In the genomic region with DNA sequence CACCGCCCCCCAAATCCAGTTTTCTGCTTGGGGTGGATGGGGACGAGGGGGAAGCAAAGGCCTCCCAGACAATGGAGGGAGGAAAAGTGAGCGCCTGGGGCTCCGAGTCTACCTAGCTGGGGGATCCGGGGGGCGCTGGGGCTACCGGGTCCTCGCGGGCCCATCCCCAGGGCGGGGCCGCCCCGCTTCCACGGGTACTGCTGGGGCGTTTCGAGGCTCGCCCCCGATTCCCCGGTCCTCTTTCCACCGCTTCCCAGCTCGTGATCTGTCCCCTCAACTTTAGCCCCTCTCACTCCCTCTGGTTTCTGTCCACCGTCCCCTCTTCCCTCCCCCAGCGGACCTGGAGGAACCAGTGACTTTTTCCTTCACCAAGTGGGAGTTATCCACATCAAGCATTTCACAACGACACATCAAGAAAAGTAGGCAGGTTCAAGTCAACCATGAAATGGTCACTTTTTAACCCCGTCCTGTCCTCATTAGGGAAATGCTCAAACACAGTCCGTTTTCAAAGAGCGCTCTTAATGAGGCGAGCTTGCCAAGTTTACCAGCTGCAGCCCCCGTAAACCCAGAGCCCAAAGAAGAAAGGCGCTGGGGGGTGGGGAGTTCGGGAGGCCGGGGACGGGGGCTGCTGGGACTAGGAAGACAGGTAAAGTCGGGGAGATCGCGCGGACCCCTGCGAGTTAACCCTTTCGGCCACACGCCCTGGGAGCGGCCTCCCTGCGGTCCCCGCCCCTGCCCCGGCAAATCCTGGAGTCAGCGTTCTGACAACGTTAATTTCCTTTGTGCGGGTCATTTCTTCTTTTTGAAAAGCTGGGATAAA, we compare ENCODE assay signal across 8 cellular contexts. TPM values are rescaled to one million over a fixed set of nuclear protein-coding genes. Genes with fewer than 3 reads are reported as not detected.
A peak's percentile ranks its signal among the peaks of the same experiment; 100 is the strongest.
DNase-seq lines count a peak whose midpoint lies in the region; ATAC-seq and TF ChIP-seq lines count a peak whose summit lies in the region.

No MANE protein-coding gene starts in this region.

- TF ChIP-seq POLR2A in erythroblast (IDR thresholded peaks at IDR 0.05; ENCODE audit: low read length) = no peak

- peaks cover 14% of the 10 kb centered on the region for H3K4me1 ChIP-seq in SJSA1 (replicated peaks)
- H3K4me1 ChIP-seq in muscle layer of colon (ENCODE audit: insufficient read depth, low read length) = peaks cover 42% of the 10 kb centered on the region

- H3K27me3 Mint-ChIP-seq in activated CD4-positive, alpha-beta T cell treated with anti-CD3 and anti-CD28 coated beads, Interleukin-2, amount 10 ng/mL, durations not matched to agents 7 days and 5 days = peaks cover 69% of the 10 kb centered on the region

- H3K9me3 ChIP-seq in SJSA1 (replicated peaks) (no peaks in the 10 kb centered on the region), muscle layer of colon (ENCODE audit: low read length) (no peaks in the 10 kb centered on the region)

- H3K27ac Mint-ChIP-seq in activated CD4-positive, alpha-beta T cell treated with anti-CD3 and anti-CD28 coated beads, Interleukin-2, amount 10 ng/mL, durations not matched to agents 7 days and 5 days = no peak overlapping the region

- H3K36me3 ChIP-seq in SJSA1 (no peaks in the 10 kb centered on the region), muscle layer of colon (ENCODE audit: insufficient read depth, low read length) (no peaks in the 10 kb centered on the region)

- CTCF ChIA-PET in activated CD4-positive, alpha-beta T cell treated with anti-CD3 and anti-CD28 coated beads, Interleukin-2, amount 10 ng/mL, durations not matched to agents 7 days and 5 days (lab: Charles Lee) = no interaction called here

- H3K4me1 Mint-ChIP-seq in activated CD4-positive, alpha-beta T cell treated with anti-CD3 and anti-CD28 coated beads, Interleukin-2, amount 10 ng/mL, durations not matched to agents 7 days and 5 days = peaks cover 18% of the 10 kb centered on the region

- peaks cover 6% of the 10 kb centered on the region for H3K36me3 Mint-ChIP-seq in activated CD4-positive, alpha-beta T cell treated with anti-CD3 and anti-CD28 coated beads, Interleukin-2, amount 10 ng/mL, durations not matched to agents 7 days and 5 days (ENCODE audit: low read depth)

- H3K9ac ChIP-seq in muscle layer of colon (ENCODE audit: low read length) = peak overlapping the region; percentile 66

- no peak for DNase-seq in activated CD4-positive, alpha-beta T cell treated with anti-CD3 and anti-CD28 coated beads, Interleukin-2, amount 10 ng/mL, durations not matched to agents 7 days and 5 days
- no peak for DNase-seq in activated CD4-positive, alpha-beta T cell treated with anti-CD3 and anti-CD28 coated beads, Interleukin-2, amount 50 U/mL, for 4 hours
- DNase-seq in SJSA1 (ENCODE audit: low read depth in 1 of 2, low spot score in 2 of 2) (no peak), erythroblast (lab: John Stamatoyannopoulos, UW) (peak; percentile 16 to 18), SIG-M5 (lab: John Stamatoyannopoulos, UW) (no peak)
- DNase-seq in activated effector memory CD4-positive, alpha-beta T cell treated with Interleukin-2 at 50 U/mL for 16 hours = no peak

- H3K27me3 ChIP-seq in SJSA1 (replicated peaks) = no peaks in the 10 kb centered on the region
- no peaks in the 10 kb centered on the region for H3K27me3 ChIP-seq in muscle layer of colon (ENCODE audit: control insufficient read depth in 1 of 2, insufficient read depth in 2 of 2, low read length in 2 of 2)

- POLR2A ChIA-PET in activated CD4-positive, alpha-beta T cell treated with anti-CD3 and anti-CD28 coated beads, Interleukin-2, amount 10 ng/mL, durations not matched to agents 7 days and 5 days (lab: Charles Lee) = no interaction called here

- H3K4me3 Mint-ChIP-seq in activated CD4-positive, alpha-beta T cell treated with anti-CD3 and anti-CD28 coated beads, Interleukin-2, amount 10 ng/mL, durations not matched to agents 7 days and 5 days = peak overlapping the region; percentile 64

- H3K4me3 ChIP-seq in SJSA1 = peak overlapping the region; percentile 59
- H3K4me3 ChIP-seq in muscle layer of colon (ENCODE audit: low read depth in 1 of 2, low read length in 2 of 2) = peak overlapping the region; percentile 78 to 87

- H3K9me3 Mint-ChIP-seq in activated CD4-positive, alpha-beta T cell treated with anti-CD3 and anti-CD28 coated beads, Interleukin-2, amount 10 ng/mL, durations not matched to agents 7 days and 5 days = no peaks in the 10 kb centered on the region

- H3K27ac ChIP-seq in SJSA1 (no peak overlapping the region), muscle layer of colon (ENCODE audit: low read depth, low read length) (peak overlapping the region; percentile 94)

- ATAC-seq in HG02885 (IDR thresholded peaks at IDR 0.05; ENCODE audit: poor library complexity, unreplicated experiment) = no peak

RNA-seq across cellular contexts. Expression of a gene that starts 2.0 kb away (rescaled TPM):
- total RNA-seq in activated CD4-positive, alpha-beta T cell treated with anti-CD3 and anti-CD28 coated beads, Interleukin-2, amount 10 ng/mL, durations not matched to agents 7 days and 5 days = not detected
- 7.6 TPM in 2 replicates for total RNA-seq in SJSA1 (2014; rRNA removed; shearing (Covaris generic))

Comparison
In these comparisons a context has a peak if more than half of its experiments do, and no peak if none do; other contexts are left out.
1. DNase-seq: peak in erythroblast (2 of 2); none in activated CD4-positive, alpha-beta T cell treated with anti-CD3 and anti-CD28 coated beads, Interleukin-2, amount 10 ng/mL, durations not matched to agents 7 days and 5 days (single experiment), activated CD4-positive, alpha-beta T cell treated with anti-CD3 and anti-CD28 coated beads, Interleukin-2, amount 50 U/mL, for 4 hours (0 of 2), SJSA1 (0 of 2), activated effector memory CD4-positive, alpha-beta T cell treated with Interleukin-2 at 50 U/mL for 16 hours (single experiment) and SIG-M5 (single experiment).